Comparison of ENCODE assay signal across 1 cellular context in the genomic region with DNA sequence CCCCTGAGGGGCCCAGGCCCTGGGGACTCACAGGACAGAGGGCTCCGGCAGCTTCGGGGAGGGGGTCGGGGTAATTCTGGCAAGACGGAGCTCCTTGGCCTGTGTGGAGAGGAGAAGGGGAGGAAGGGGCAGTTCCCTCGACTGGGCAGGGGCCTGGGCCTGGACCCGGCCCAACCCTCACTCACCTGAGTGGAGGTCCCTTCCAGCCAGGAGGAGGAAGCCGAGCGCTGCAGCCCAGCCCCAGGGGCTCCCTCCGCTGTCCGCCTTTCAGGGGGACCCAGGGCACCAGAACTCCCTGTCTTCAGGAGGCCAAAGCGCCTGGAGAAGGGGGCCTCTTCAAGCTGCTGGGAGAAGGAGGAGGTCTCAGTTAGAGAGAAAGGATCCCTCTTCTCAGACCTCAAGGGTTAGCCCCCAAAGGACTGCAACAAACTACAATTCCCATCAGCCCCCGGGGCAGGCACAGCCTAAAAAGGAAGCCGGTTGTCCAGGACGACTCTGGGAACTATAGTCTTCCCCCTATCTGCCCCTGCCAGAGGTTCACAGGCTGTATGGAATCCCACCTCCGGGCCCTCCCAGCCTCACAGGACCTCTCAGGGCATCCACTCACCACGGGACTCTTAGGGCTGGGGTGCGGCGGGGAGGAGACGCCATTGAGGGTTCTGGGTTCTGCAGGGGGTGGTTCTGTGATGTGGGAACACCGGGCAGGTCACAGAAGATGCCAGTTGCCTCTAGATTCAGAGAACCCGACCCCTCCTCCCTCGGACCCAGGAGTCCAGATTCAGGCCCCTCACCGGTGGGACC.
TF ChIP-seq lines count a peak whose summit lies in the region.

No MANE protein-coding gene starts in this region.

TF ChIP-seq in SK-N-SH treated with all-trans-retinoic acid at 6 μM for 48 hours, 23 proteins besides CTCF, POLR2A, EP300 and RAD21 (continued from another document):
- TF ChIP-seq TCF4 (CRISPR knock-in tag; IDR thresholded peaks at IDR 0.05; ENCODE audit: borderline replicate concordance) (no peak), TOX (CRISPR knock-in tag; IDR thresholded peaks at IDR 0.05; ENCODE audit: borderline replicate concordance) (no peak), SNAI2 (CRISPR knock-in tag; IDR thresholded peaks at IDR 0.05) (no peak), ZC3H10 (CRISPR knock-in tag; IDR thresholded peaks at IDR 0.05) (no peak)
- TF ChIP-seq, protein P1, sequence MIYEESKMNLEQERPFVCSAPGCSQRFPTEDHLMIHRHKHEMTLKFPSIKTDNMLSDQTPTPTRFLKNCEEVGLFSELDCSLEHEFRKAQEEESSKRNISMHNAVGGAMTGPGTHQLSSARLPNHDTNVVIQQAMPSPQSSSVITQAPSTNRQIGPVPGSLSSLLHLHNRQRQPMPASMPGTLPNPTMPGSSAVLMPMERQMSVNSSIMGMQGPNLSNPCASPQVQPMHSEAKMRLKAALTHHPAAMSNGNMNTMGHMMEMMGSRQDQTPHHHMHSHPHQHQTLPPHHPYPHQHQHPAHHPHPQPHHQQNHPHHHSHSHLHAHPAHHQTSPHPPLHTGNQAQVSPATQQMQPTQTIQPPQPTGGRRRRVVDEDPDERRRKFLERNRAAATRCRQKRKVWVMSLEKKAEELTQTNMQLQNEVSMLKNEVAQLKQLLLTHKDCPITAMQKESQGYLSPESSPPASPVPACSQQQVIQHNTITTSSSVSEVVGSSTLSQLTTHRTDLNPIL (CRISPR knock-in tag; IDR thresholded peaks at IDR 0.05; ENCODE audit: low read depth): no peak
